ENCODE assay signal across 9 cellular contexts in genomic region chr17:75981019-75981615, GRCh38. TPM values are rescaled to one million over a fixed set of nuclear protein-coding genes. Genes with fewer than 3 reads are reported as not detected.
DNase-seq lines count a peak whose midpoint lies in the region; ATAC-seq, FAIRE-seq and TF ChIP-seq lines count a peak whose summit lies in the region.
"Had no signal": no experiment of that assay in that cellular context is flagged by ENCODE, and none has a peak within 500 bp of the region (broad histone marks: within the 10 kb centered on the region; RNA-seq: fewer than 3 reads in every experiment).

No MANE protein-coding gene starts in this region.

- H3K9me2 ChIP-seq in HCT116 (ENCODE audit: insufficient read depth): no peaks in the 10 kb centered on the region

- peak overlapping the region; percentile 80; the same call in 1 of the 2 replicates for H3K4me2 ChIP-seq in HCT116 (ENCODE audit: low read length)
- peak overlapping the region; percentile 96; the same call in 1 of the 2 replicates for H3K4me2 ChIP-seq in K562 (ENCODE audit: insufficient read depth, low read length)

- H3K9me3 ChIP-seq in HCT116 (ENCODE audit: control insufficient read depth in 1 of 2, insufficient read depth in 1 of 2, low read depth in 1 of 2, low read length in 2 of 2) (no peaks in the 10 kb centered on the region), K562 (replicated peaks; ENCODE audit: control insufficient read depth, insufficient read depth, low read depth, low read length) (no peaks in the 10 kb centered on the region)

- CTCF ChIA-PET in HCT116 (lab: Charles Lee): interaction anchor here (0.8 kb wide), 1 partner anchor 76 kb away, joined by 4 read pairs; no protein-coding TSS in a partner anchor
- CTCF ChIA-PET in K562 (lab: Yijun Ruan, JAX; ENCODE audit: low intra/inter-chr PET ratio): no interaction called here

- peak overlapping the region; percentile 99 to 100 for H3K27ac Mint-ChIP-seq in natural killer cell

- WGBS in K562 (ENCODE audit: insufficient coverage, low coverage, missing lambda C conversion rate): 78% methylated on average over 7 of the region's 7 CpGs

- H3K27me3 Mint-ChIP-seq in natural killer cell (ENCODE audit: low read depth in 2 of 2): no peaks in the 10 kb centered on the region

- TF ChIP-seq CTCF in AG10803 (conservative IDR thresholded peaks at IDR 0.05; ENCODE audit: low read length): no peak
- no peak for TF ChIP-seq CTCF in HCT116 (IDR thresholded peaks at IDR 0.05 in 2 of 3, conservative IDR thresholded peaks at IDR 0.05 in 1 of 3; ENCODE audit: borderline replicate concordance in 1 of 3, insufficient read depth in 1 of 3, low read depth in 2 of 3, low read length in 2 of 3)
- TF ChIP-seq CTCF in K562 (IDR thresholded peaks at IDR 0.05 in 2 of 3, conservative IDR thresholded peaks at IDR 0.05 in 1 of 3; ENCODE audit: insufficient read depth in 2 of 3, low read depth in 1 of 3, low read length in 3 of 3): no peak
- TF ChIP-seq CTCF in natural killer cell (IDR thresholded peaks at IDR 0.05): no peak

- H3K9ac ChIP-seq in HCT116 (ENCODE audit: low read length) (no peak overlapping the region), K562 (ENCODE audit: insufficient read depth in 1 of 2, low read depth in 2 of 2, low read length in 2 of 2) (no peak overlapping the region)

- H2AFZ ChIP-seq in HCT116 (ENCODE audit: low read depth, low read length, poor library complexity, severe bottlenecking) (no peak overlapping the region), K562 (ENCODE audit: low read depth, low read length) (no peak overlapping the region)

- TF ChIP-seq RAD21 in HCT116 (IDR thresholded peaks at IDR 0.05; ENCODE audit: low read depth): no peak
- no peak for TF ChIP-seq RAD21 in K562 (CRISPR knock-in tag; conservative IDR thresholded peaks at IDR 0.05 in 1 of 2, IDR thresholded peaks at IDR 0.05 in 1 of 2)

- RAD21 ChIA-PET in HCT116 (lab: Charles Lee; ENCODE audit: low non-redundant PET in 1 of 2, low total read pairs in 2 of 2, uncharacterized antibody in 2 of 2, unreplicated experiment in 2 of 2): no interaction called here

- BruUV-seq in HCT116 (replicated peaks; lab: Mats Ljungman, UMichigan): no TSS peak
- no TSS peak for BruUV-seq in K562 (replicated peaks; lab: Mats Ljungman, UMichigan)

- intact Hi-C loops in HCT116 (cut with micrococcal nuclease) (no loop called here), K562 (cut with micrococcal nuclease) (no loop called here), natural killer cell (cut with micrococcal nuclease) (no loop called here)

- H3K27me3 ChIP-seq in HCT116 (ENCODE audit: insufficient read depth, low read length) (no peaks in the 10 kb centered on the region), K562 (ENCODE audit: control insufficient read depth in 2 of 2, insufficient read depth in 2 of 2, low read length in 2 of 2) (no peaks in the 10 kb centered on the region)

- in situ Hi-C loops in K562 (cut with MboI): no loop called here

- H4K20me1 ChIP-seq in HCT116 (ENCODE audit: insufficient read depth) (no peaks in the 10 kb centered on the region), K562 (replicated peaks; ENCODE audit: control insufficient read depth, insufficient read depth, low read length) (no peaks in the 10 kb centered on the region)

- H3K4me3 Mint-ChIP-seq in natural killer cell: peak overlapping the region; percentile 74

- TF ChIP-seq POLR2A in HCT116 (IDR thresholded peaks at IDR 0.05; ENCODE audit: borderline replicate concordance, extremely low read depth, insufficient read depth, insufficient read length) (no peak), K562 (conservative IDR thresholded peaks at IDR 0.05) (no peak)

- no peaks in the 10 kb centered on the region for H3K9me3 Mint-ChIP-seq in natural killer cell

- H3K36me3 Mint-ChIP-seq in natural killer cell: no peaks in the 10 kb centered on the region

- H3K4me3 ChIP-seq in AG10803 (ENCODE audit: low read length) (no peak overlapping the region), HCT116 (replicated peaks in 1 of 2; ENCODE audit: low read depth in 1 of 2, low read length in 2 of 2) (no peak overlapping the region), K562 (no peak overlapping the region; the same call in 1 of the 2 replicates)

- DNase-seq in AG10803 (ENCODE audit: low read depth): peak; percentile 52
- DNase-seq in HCT116 (ENCODE audit: low read depth, low spot score): no peak
- DNase-seq in K562 (ENCODE audit: extremely low read depth in 1 of 4, low spot score in 3 of 4): no peak
- DNase-seq in natural killer cell: no peak
- DNase-seq in stimulated activated CD4-positive, alpha-beta T cell treated with anti-CD3 and anti-CD28 coated beads, Interleukin-4, amount 100 ng/mL, for 1 hour: no peak
- no peak for DNase-seq in islet precursor cell
- DNase-seq in SKM-1 treated with dmso at 0.1 percent for 144 hours (lab: John Stamatoyannopoulos, UW; ENCODE audit: unreplicated experiment): no peak
- DNase-seq in SIG-M5 (lab: John Stamatoyannopoulos, UW): no peak

- H3K4me1 Mint-ChIP-seq in natural killer cell: peaks cover 23 to 32% of the 10 kb centered on the region in 2 donors

- no peak for ATAC-seq in HCT116
- ATAC-seq in K562: no peak
- ATAC-seq in natural killer cell: no peak

- no peak for FAIRE-seq in K562 (lab: Jason Lieb, UNC)

- H3K79me2 ChIP-seq in HCT116 (ENCODE audit: insufficient read depth, low read length) (peaks cover 19% of the 10 kb centered on the region; the same call in 1 of the 2 replicates), K562 (ENCODE audit: control insufficient read depth, insufficient read depth, low read length) (peaks cover 38% of the 10 kb centered on the region)

- no peak for TF ChIP-seq EP300 in K562 (IDR thresholded peaks at IDR 0.05; ENCODE audit: low read length)

- POLR2A ChIA-PET in HCT116 (lab: Charles Lee) (no interaction called here), K562 (lab: Yijun Ruan, JAX) (interaction anchor here (0.7 to 1.5 kb wide), 3 partner anchors 16 to 109 kb away, joined by 3 to 4 read pairs (median 4); no protein-coding TSS in a partner anchor)

- H3K27ac ChIP-seq in HCT116 (ENCODE audit: low read depth, low read length) (no peak overlapping the region; the same call in 1 of the 2 replicates), K562 (ENCODE audit: extremely low read depth, low read depth, low read length) (peak overlapping the region; percentile 78; the same call in 1 of the 3 replicates)

- no peaks in the 10 kb centered on the region; a peak in 1 of 4 replicates for H3K36me3 ChIP-seq in HCT116 (ENCODE audit: control insufficient read depth in 1 of 2, insufficient read depth in 2 of 2, low read length in 2 of 2)
- H3K36me3 ChIP-seq in K562 (ENCODE audit: control insufficient read depth, insufficient read depth, low read length): peaks cover 3% of the 10 kb centered on the region; the same call in 1 of the 3 replicates

- no peaks in the 10 kb centered on the region for H3K9me1 ChIP-seq in K562 (ENCODE audit: control insufficient read depth, insufficient read depth, low read length)

- H3K4me1 ChIP-seq in HCT116 (ENCODE audit: control insufficient read depth in 1 of 2, insufficient read depth in 2 of 2, low read length in 2 of 2): peaks cover 12 to 32% of the 10 kb centered on the region in 2 experiments
- H3K4me1 ChIP-seq in K562 (replicated peaks in 1 of 2; ENCODE audit: control insufficient read depth in 2 of 2, insufficient read depth in 2 of 2, low read length in 2 of 2): peaks cover 34 to 39% of the 10 kb centered on the region in 2 experiments

RNA-seq across cellular contexts. Expression of gene TEN1, which starts 2.1 kb away (rescaled TPM):
- total RNA-seq in HCT116 (2021; ENCODE audit: unreplicated experiment) (18.5 TPM), K562 (2014; rRNA removed) (21.7 and 22.9 TPM in 2 replicates), K562 (2014; rRNA removed; fragmentation: Illumina TruSeq; extraction: Trizol) (3.3 and 4.5 TPM in 2 replicates), K562 (2015; rRNA removed; fragmentation: Illumina TruSeq; extraction: Trizol) (11.9 and 12.2 TPM in 2 replicates), K562 (2021) (14.2 and 14.6 TPM in 2 replicates), natural killer cell (10 to 100 TPM; 23.0 to 30.7 (median 24.3) TPM)
- 19.3 and 22.6 TPM in 2 replicates for polyA plus RNA-seq in HCT116 (2012)
- 8.4 and 19.9 TPM in 2 replicates for total RNA-seq in K562 (2011; cell fraction: chromatin; rRNA removed; ENCODE audit: low replicate concordance)
- total RNA-seq in K562 (2011; cell fraction: nucleolus; rRNA removed): 2.0 and 4.2 TPM in 2 replicates
- 2.9 and 3.3 TPM in 2 replicates for total RNA-seq in K562 (2011; cell fraction: nucleoplasm; rRNA removed)
- polyA plus RNA-seq in K562 (2011; rRNA removed) (10.1 and 13.0 TPM in 2 replicates), K562 (2014; fragmentation: Illumina TruSeq; extraction: Trizol) (8.8 and 16.2 TPM in 2 replicates), K562 (2014; fragmentation: Nextera tagmentation; extraction: Ambion mirVana) (1 to 10 TPM; 1.3 to 3.3 TPM), K562 (2014; rRNA removed) (20.4 and 25.7 TPM in 2 replicates)
- polyA plus RNA-seq in K562 (2011; cell fraction: cytosol; rRNA removed): 16.6 and 20.7 TPM in 2 replicates
- polyA plus RNA-seq in K562 (2011; cell fraction: nucleus; rRNA removed): 29.4 and 38.1 TPM in 2 replicates
- polyA plus RNA-seq in K562 (2012): 13.0 and 23.5 TPM in 2 replicates
- 4.4 and 9.0 TPM in 2 replicates for polyA minus RNA-seq in K562 (2011; rRNA and poly(A)+ RNA removed)
- 2.0 and 3.3 TPM in 2 replicates for polyA minus RNA-seq in K562 (2011; cell fraction: cytosol; rRNA and poly(A)+ RNA removed)
- 1.2 and 4.7 TPM in 2 replicates for polyA minus RNA-seq in K562 (2011; cell fraction: nucleus; rRNA and poly(A)+ RNA removed)

RNA-seq across cellular contexts. Expression of gene ACOX1, which starts 2.2 kb away (rescaled TPM):
- total RNA-seq in HCT116 (2021; ENCODE audit: unreplicated experiment) (50.2 TPM), K562 (2014; rRNA removed) (9.0 and 14.4 TPM in 2 replicates), K562 (2014; rRNA removed; fragmentation: Illumina TruSeq; extraction: Trizol) (16.5 and 17.9 TPM in 2 replicates), K562 (2015; rRNA removed; fragmentation: Illumina TruSeq; extraction: Trizol) (16.2 and 18.3 TPM in 2 replicates), K562 (2021) (23.7 and 24.1 TPM in 2 replicates), natural killer cell (10 to 100 TPM; 22.8 to 48.2 (median 28.2) TPM)
- 25.1 and 34.4 TPM in 2 replicates for polyA plus RNA-seq in HCT116 (2012)
- total RNA-seq in K562 (2011; cell fraction: chromatin; rRNA removed; ENCODE audit: low replicate concordance): 83.3 and 88.8 TPM in 2 replicates
- total RNA-seq in K562 (2011; cell fraction: nucleolus; rRNA removed): 53.9 and 55.9 TPM in 2 replicates
- 61.1 and 71.0 TPM in 2 replicates for total RNA-seq in K562 (2011; cell fraction: nucleoplasm; rRNA removed)
- polyA plus RNA-seq in K562 (2011; rRNA removed) (20.6 and 25.6 TPM in 2 replicates), K562 (2014; fragmentation: Illumina TruSeq; extraction: Trizol) (13.3 and 14.5 TPM in 2 replicates), K562 (2014; fragmentation: Nextera tagmentation; extraction: Ambion mirVana) (1 to 10 TPM; 8.6 to 9.5 TPM), K562 (2014; rRNA removed) (7.8 and 8.3 TPM in 2 replicates)
- 15.4 and 19.4 TPM in 2 replicates for polyA plus RNA-seq in K562 (2011; cell fraction: cytosol; rRNA removed)
- polyA plus RNA-seq in K562 (2011; cell fraction: nucleus; rRNA removed): 22.3 and 26.0 TPM in 2 replicates
- 12.9 and 17.2 TPM in 2 replicates for polyA plus RNA-seq in K562 (2012)
- 80.6 and 97.7 TPM in 2 replicates for polyA minus RNA-seq in K562 (2011; rRNA and poly(A)+ RNA removed)
- 52.9 and 57.5 TPM in 2 replicates for polyA minus RNA-seq in K562 (2011; cell fraction: cytosol; rRNA and poly(A)+ RNA removed)
- polyA minus RNA-seq in K562 (2011; cell fraction: nucleus; rRNA and poly(A)+ RNA removed): 17.2 and 43.8 TPM in 2 replicates

RNA-seq across cellular contexts. Expression of gene CDK3, which starts 19.5 kb away (rescaled TPM):
- total RNA-seq in HCT116 (2021; ENCODE audit: unreplicated experiment): 7.1 TPM
- polyA plus RNA-seq in HCT116 (2012): 6.4 and 6.9 TPM in 2 replicates
- total RNA-seq in K562 (2011; cell fraction: chromatin; rRNA removed; ENCODE audit: low replicate concordance): 7.8 and 22.7 TPM in 2 replicates
- total RNA-seq in K562 (2011; cell fraction: nucleolus; rRNA removed): 15.4 and 17.0 TPM in 2 replicates
- total RNA-seq in K562 (2011; cell fraction: nucleoplasm; rRNA removed): 9.2 and 9.4 TPM in 2 replicates
- total RNA-seq in K562 (2014; rRNA removed): 1.3 and 6.0 TPM in 2 replicates
- 1.1 and 2.8 TPM in 2 replicates for total RNA-seq in K562 (2014; rRNA removed; fragmentation: Illumina TruSeq; extraction: Trizol)
- total RNA-seq in K562 (2015; rRNA removed; fragmentation: Illumina TruSeq; extraction: Trizol): 4.0 and 4.3 TPM in 2 replicates
- 5.0 and 5.4 TPM in 2 replicates for total RNA-seq in K562 (2021)
- polyA plus RNA-seq in K562 (2011; rRNA removed): 5.7 and 8.0 TPM in 2 replicates
- polyA plus RNA-seq in K562 (2011; cell fraction: cytosol; rRNA removed): 5.5 and 7.2 TPM in 2 replicates
- polyA plus RNA-seq in K562 (2011; cell fraction: nucleus; rRNA removed): 48.9 and 53.7 TPM in 2 replicates
- 4.8 and 9.3 TPM in 2 replicates for polyA plus RNA-seq in K562 (2012)
- polyA plus RNA-seq in K562 (2014; fragmentation: Illumina TruSeq; extraction: Trizol): 4.7 TPM in 2 replicates
- polyA plus RNA-seq in K562 (2014; fragmentation: Nextera tagmentation; extraction: Ambion mirVana): under 1 TPM; 0.55 to 0.94 TPM
- 8.2 and 10.6 TPM in 2 replicates for polyA plus RNA-seq in K562 (2014; rRNA removed)
- polyA minus RNA-seq in K562 (2011; rRNA and poly(A)+ RNA removed): 0.56 and 1.2 TPM in 2 replicates
- not detected in 2 replicates for polyA minus RNA-seq in K562 (2011; cell fraction: cytosol; rRNA and poly(A)+ RNA removed)
- 1.5 and 3.7 TPM in 2 replicates for polyA minus RNA-seq in K562 (2011; cell fraction: nucleus; rRNA and poly(A)+ RNA removed)
- 10 to 100 TPM in 2 of 3 donors, 1 to 10 TPM in 1; 5.5 to 13.6 (median 13.5) TPM for total RNA-seq in natural killer cell

RNA-seq across cellular contexts. Expression of gene FBF1, which starts 40.3 kb away (rescaled TPM):
- total RNA-seq in HCT116 (2021; ENCODE audit: unreplicated experiment) (22.8 TPM), K562 (2014; rRNA removed) (14.5 and 14.8 TPM in 2 replicates), K562 (2014; rRNA removed; fragmentation: Illumina TruSeq; extraction: Trizol) (5.2 and 5.4 TPM in 2 replicates), K562 (2015; rRNA removed; fragmentation: Illumina TruSeq; extraction: Trizol) (7.5 and 7.7 TPM in 2 replicates), K562 (2021) (10.6 and 14.7 TPM in 2 replicates), natural killer cell (10 to 100 TPM; 24.9 to 34.0 (median 33.0) TPM)
- 10.1 and 10.6 TPM in 2 replicates for polyA plus RNA-seq in HCT116 (2012)
- 56.4 and 138 TPM in 2 replicates for total RNA-seq in K562 (2011; cell fraction: chromatin; rRNA removed; ENCODE audit: low replicate concordance)
- 62.1 and 85.9 TPM in 2 replicates for total RNA-seq in K562 (2011; cell fraction: nucleolus; rRNA removed)
- 55.3 and 58.6 TPM in 2 replicates for total RNA-seq in K562 (2011; cell fraction: nucleoplasm; rRNA removed)
- polyA plus RNA-seq in K562 (2011; rRNA removed) (10.2 and 11.1 TPM in 2 replicates), K562 (2014; fragmentation: Illumina TruSeq; extraction: Trizol) (5.3 and 5.6 TPM in 2 replicates), K562 (2014; fragmentation: Nextera tagmentation; extraction: Ambion mirVana) (under 1 TPM; 0.46 to 0.55 TPM), K562 (2014; rRNA removed) (11.9 and 14.9 TPM in 2 replicates)
- 5.8 and 10.5 TPM in 2 replicates for polyA plus RNA-seq in K562 (2011; cell fraction: cytosol; rRNA removed)
- polyA plus RNA-seq in K562 (2011; cell fraction: nucleus; rRNA removed): 54.5 and 90.0 TPM in 2 replicates
- 9.0 and 13.6 TPM in 2 replicates for polyA plus RNA-seq in K562 (2012)
- 13.1 and 15.0 TPM in 2 replicates for polyA minus RNA-seq in K562 (2011; rRNA and poly(A)+ RNA removed)
- 6.8 and 10.3 TPM in 2 replicates for polyA minus RNA-seq in K562 (2011; cell fraction: cytosol; rRNA and poly(A)+ RNA removed)
- 27.5 and 29.6 TPM in 2 replicates for polyA minus RNA-seq in K562 (2011; cell fraction: nucleus; rRNA and poly(A)+ RNA removed)

RNA-seq across cellular contexts. Expression of gene EVPL, which starts 46.0 kb away (rescaled TPM):
- total RNA-seq in HCT116 (2021; ENCODE audit: unreplicated experiment) (58.0 TPM), K562 (2014; rRNA removed) (0.04 and 0.18 TPM in 2 replicates), K562 (2014; rRNA removed; fragmentation: Illumina TruSeq; extraction: Trizol) (not detected in 2 replicates), K562 (2015; rRNA removed; fragmentation: Illumina TruSeq; extraction: Trizol) (0.18 TPM in 1 of 2 replicates, not detected in the other), K562 (2021) (0.11 and 0.13 TPM in 2 replicates), natural killer cell (1 to 10 TPM in 1 of 3 donors, under 1 TPM in 1, not detected in 1; 0.94 to 1.2 TPM)
- polyA plus RNA-seq in HCT116 (2012): 38.3 and 41.0 TPM in 2 replicates
- total RNA-seq in K562 (2011; cell fraction: chromatin; rRNA removed; ENCODE audit: low replicate concordance): 0.07 TPM in 1 of 2 replicates, not detected in the other
- total RNA-seq in K562 (2011; cell fraction: nucleolus; rRNA removed): under 0.01 and 0.13 TPM in 2 replicates
- not detected in 2 replicates for total RNA-seq in K562 (2011; cell fraction: nucleoplasm; rRNA removed)
- polyA plus RNA-seq in K562 (2011; rRNA removed) (not detected in 2 replicates), K562 (2014; fragmentation: Illumina TruSeq; extraction: Trizol) (not detected in 2 replicates), K562 (2014; fragmentation: Nextera tagmentation; extraction: Ambion mirVana) (not detected), K562 (2014; rRNA removed) (0.08 TPM in 1 of 2 replicates, not detected in the other)
- polyA plus RNA-seq in K562 (2011; cell fraction: cytosol; rRNA removed): 0.01 TPM in 1 of 2 replicates, not detected in the other
- 0.04 and 0.10 TPM in 2 replicates for polyA plus RNA-seq in K562 (2011; cell fraction: nucleus; rRNA removed)
- 0.03 and 0.10 TPM in 2 replicates for polyA plus RNA-seq in K562 (2012)
- polyA minus RNA-seq in K562 (2011; rRNA and poly(A)+ RNA removed): not detected in 2 replicates
- not detected in 2 replicates for polyA minus RNA-seq in K562 (2011; cell fraction: cytosol; rRNA and poly(A)+ RNA removed)
- polyA minus RNA-seq in K562 (2011; cell fraction: nucleus; rRNA and poly(A)+ RNA removed): not detected in 2 replicates
- total RNA-seq: pulmonary artery endothelial cell had no signal
